20 cellular contexts compared by ENCODE assay signal in the genomic region with DNA sequence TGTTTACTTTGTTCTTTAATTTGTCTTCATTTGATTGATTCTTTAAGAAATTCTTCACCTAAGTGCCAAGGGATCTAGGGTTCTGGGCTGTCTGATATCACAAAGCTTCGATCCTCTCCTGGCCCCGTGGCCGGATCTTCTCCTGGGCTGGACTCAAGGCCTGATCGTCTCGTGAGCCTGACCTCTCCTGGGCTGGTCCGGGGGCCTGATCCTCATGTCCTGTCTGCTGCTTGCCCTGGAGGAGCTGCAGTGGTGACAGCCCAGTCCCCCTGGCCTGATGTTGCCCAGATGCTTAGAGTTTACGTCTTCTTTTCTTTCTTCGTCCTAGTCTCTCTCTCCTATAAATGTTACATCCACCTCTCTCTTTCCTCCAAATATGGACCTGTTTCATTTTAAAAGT. TPM values are rescaled to one million over a fixed set of nuclear protein-coding genes. Genes with fewer than 3 reads are reported as not detected.
DNase-seq lines count a peak whose midpoint lies in the region; ATAC-seq and TF ChIP-seq lines count a peak whose summit lies in the region.
"Had no signal": no experiment of that assay in that cellular context is flagged by ENCODE, and none has a peak within 500 bp of the region (broad histone marks: within the 10 kb centered on the region; RNA-seq: fewer than 3 reads in every experiment).

No MANE protein-coding gene starts in this region.

- H3K79me2 ChIP-seq in Loucy (ENCODE audit: insufficient read depth, low read length) = peaks cover 50% of the 10 kb centered on the region

- peak; percentile 15 for DNase-seq in Right ventricle myocardium superior
- no peak for DNase-seq in right atrium auricular region (ENCODE audit: low spot score)
- DNase-seq in mesenteric fat pad (ENCODE audit: low spot score) = peak; percentile 88
- DNase-seq in spleen = peak; percentile 71
- no peak for DNase-seq in prostate gland (ENCODE audit: low spot score)
- no peak for DNase-seq in AML-193 (lab: John Stamatoyannopoulos, UW)
- DNase-seq: COR-L47, DMS 273 treated with DMSO at 0.1 percent for 48 hours, GDM1, HCEC 1CT, KBM-7, NCI-H187, NCI-H226, NCI-H524, NCI-H82 had no signal

- no peaks in the 10 kb centered on the region for H3K9me3 ChIP-seq in right atrium auricular region
- no peaks in the 10 kb centered on the region for H3K9me3 ChIP-seq in Loucy (ENCODE audit: insufficient read depth, low read depth, low read length)
- no peaks in the 10 kb centered on the region for H3K9me3 ChIP-seq in spleen
- no peaks in the 10 kb centered on the region for H3K9me3 ChIP-seq in prostate gland
- H3K9me3 ChIP-seq: A549; BLaER1 treated with 17β-estradiol and CSF1 and Interleukin-3, amounts not matched to agents 10 nM and 100 nM had no signal

- TF ChIP-seq CTCF in right atrium auricular region (IDR thresholded peaks at IDR 0.05) = no peak
- no peak for TF ChIP-seq CTCF in Loucy (conservative IDR thresholded peaks at IDR 0.05; ENCODE audit: low read length)
- TF ChIP-seq CTCF in spleen (IDR thresholded peaks at IDR 0.05 in 8 of 11, conservative IDR thresholded peaks at IDR 0.05 in 3 of 11) = no peak
- TF ChIP-seq CTCF in prostate gland (IDR thresholded peaks at IDR 0.05) = no peak

- no peaks in the 10 kb centered on the region for H3K27me3 ChIP-seq in right atrium auricular region
- no peaks in the 10 kb centered on the region for H3K27me3 ChIP-seq in Loucy (ENCODE audit: insufficient read depth, low read length, poor library complexity, severe bottlenecking)
- H3K27me3 ChIP-seq in spleen (replicated peaks in 1 of 7) = no peaks in the 10 kb centered on the region
- no peaks in the 10 kb centered on the region for H3K27me3 ChIP-seq in prostate gland (replicated peaks; ENCODE audit: insufficient read depth)
- H3K27me3 ChIP-seq: BLaER1 treated with 17β-estradiol and CSF1 and Interleukin-3, amounts not matched to agents 10 nM and 100 nM had no signal

- H3K4me1 ChIP-seq in right atrium auricular region (peaks cover 0 to 18% of the 10 kb centered on the region in 2 donors), Loucy (ENCODE audit: insufficient read depth, low read length, poor library complexity, severe bottlenecking) (peaks cover 26% of the 10 kb centered on the region), spleen (peaks cover 15 to 49% (median 29%) of the 10 kb centered on the region in 6 donors), prostate gland (replicated peaks) (peaks cover 10% of the 10 kb centered on the region)

- H3K27ac ChIP-seq in right atrium auricular region = no peak overlapping the region
- no peak overlapping the region for H3K27ac ChIP-seq in spleen
- no peak overlapping the region for H3K27ac ChIP-seq in prostate gland
- H3K27ac ChIP-seq: A549; BLaER1 treated with 17β-estradiol and CSF1 and Interleukin-3, amounts not matched to agents 10 nM and 100 nM had no signal

- peaks cover 9% of the 10 kb centered on the region for H4K20me1 ChIP-seq in Loucy (ENCODE audit: insufficient read depth, low read length, poor library complexity, severe bottlenecking)

- no peak overlapping the region for H3K4me2 ChIP-seq in Loucy (ENCODE audit: low read depth, low read length, poor library complexity, severe bottlenecking)
- H3K4me2 ChIP-seq: A549, GM23338 had no signal

- H3F3A ChIP-seq in Loucy (ENCODE audit: low read depth) = peaks cover 4% of the 10 kb centered on the region; the same call in 1 of the 2 replicates

- no peak overlapping the region for H2AFZ ChIP-seq in Loucy (ENCODE audit: low read length)
- H2AFZ ChIP-seq: GM23338 had no signal

- H3K9me2 ChIP-seq in Loucy (replicated peaks; ENCODE audit: low read depth, low read length) = no peaks in the 10 kb centered on the region

- peaks cover 63% of the 10 kb centered on the region for H3K36me3 ChIP-seq in right atrium auricular region
- peaks cover 47% of the 10 kb centered on the region; the same call in 1 of the 2 replicates for H3K36me3 ChIP-seq in Loucy (ENCODE audit: insufficient read depth, low read length)
- H3K36me3 ChIP-seq in spleen = peaks cover 0 to 68% (median 63%) of the 10 kb centered on the region in 6 donors
- H3K36me3 ChIP-seq in prostate gland = peaks cover 11 to 12% of the 10 kb centered on the region in 2 donors

- H3K4me3 ChIP-seq in right atrium auricular region = no peak overlapping the region
- no peak overlapping the region for H3K4me3 ChIP-seq in Loucy (ENCODE audit: low read length, poor library complexity, severe bottlenecking)
- H3K4me3 ChIP-seq in spleen = no peak overlapping the region
- H3K4me3 ChIP-seq in prostate gland = no peak overlapping the region
- H3K4me3 ChIP-seq: A549; BLaER1 treated with 17β-estradiol and CSF1 and Interleukin-3, amounts not matched to agents 10 nM and 100 nM; GM23338 had no signal

- 84 to 95% (median 91%) methylated on average over 7 to 8 of the region's 8 CpGs for WGBS in spleen, 5 donors
- 81% methylated on average over 8 of the region's 8 CpGs for WGBS in prostate gland

- TF ChIP-seq POLR2A in spleen (IDR thresholded peaks at IDR 0.05) = no peak
- TF ChIP-seq POLR2A in prostate gland (IDR thresholded peaks at IDR 0.05) = no peak

- no peak for ATAC-seq in Right ventricle myocardium superior (ENCODE audit: poor library complexity)
- no peak for ATAC-seq in HG03097 (IDR thresholded peaks at IDR 0.05; ENCODE audit: low FRiP score, unreplicated experiment)
- ATAC-seq: A549, GM23338 had no signal

- H3K9ac ChIP-seq in Loucy (ENCODE audit: low read depth, low read length, poor library complexity, severe bottlenecking) = peak overlapping the region; percentile 16

- intact Hi-C loops in Right ventricle myocardium superior (cut with DNase I) (no loop called here), spleen (cut with DNase I; ENCODE audit: low total_unique reads) (no loop called here), prostate gland (cut with DNase I) (no loop called here)

RNA-seq across cellular contexts. Expression of a gene that starts 3.3 kb away (rescaled TPM):
- total RNA-seq in Right ventricle myocardium superior (18.5 TPM), right atrium auricular region (10 to 100 TPM; 18.0 to 18.8 TPM), mesenteric fat pad (48.0 TPM), spleen (100 to 1,000 TPM in 6 of 7 donors, 10 to 100 TPM in 1; 89.6 to 137 (median 112) TPM), prostate gland (10 to 100 TPM; 56.6 to 80.2 TPM)
- 100 to 1,000 TPM in 1 of 3 donors, 10 to 100 TPM in 2; 68.4 to 101 (median 74.4) TPM for polyA plus RNA-seq in spleen

RNA-seq across cellular contexts. Expression of a gene that starts 8.1 kb away (rescaled TPM):
- 48.5 TPM for total RNA-seq in Right ventricle myocardium superior
- total RNA-seq in right atrium auricular region = 10 to 100 TPM; 26.8 to 37.6 TPM
- 26.3 TPM for total RNA-seq in mesenteric fat pad
- total RNA-seq in spleen = 10 to 100 TPM; 10.9 to 26.4 (median 18.2) TPM
- polyA plus RNA-seq in spleen = 1 to 10 TPM; 3.6 to 6.2 (median 4.4) TPM
- total RNA-seq in prostate gland = 10 to 100 TPM; 29.5 to 93.9 TPM

Comparison
In these comparisons a context has a peak if more than half of its experiments do, and no peak if none do; other contexts are left out.
1. DNase-seq: peak in Right ventricle myocardium superior (single experiment), mesenteric fat pad (single experiment) and spleen (single experiment); none in right atrium auricular region (single experiment), prostate gland (single experiment) and AML-193 (0 of 2).